In genomic region chr5:122421379-122422081, GRCh38 we compare ENCODE assay signal across 13 cellular contexts.
DNase-seq lines count a peak whose midpoint lies in the region; ATAC-seq lines count a peak whose summit lies in the region.
"Had no signal": no experiment of that assay in that cellular context is flagged by ENCODE, and none has a peak within 500 bp of the region (broad histone marks: within the 10 kb centered on the region; RNA-seq: fewer than 3 reads in every experiment).

No MANE protein-coding gene starts in this region.

- DNase-seq in CMK (ENCODE audit: low read depth) (peak; percentile 24), GM19240 (ENCODE audit: insufficient read length, low spot score) (peak; percentile 5), NCI-H526 treated with DMSO at 0.1 percent for 48 hours (lab: John Stamatoyannopoulos, UW) (no peak), HPDE6-E6E7 (ENCODE audit: extremely low spot score) (no peak), HK-2 (ENCODE audit: unreplicated experiment) (no peak)
- no peak for DNase-seq in naive thymus-derived CD8-positive, alpha-beta T cell
- DNase-seq: DMS53, GOT3, T-cell had no signal

- peaks cover 0 to 2% (median 0%) of the 10 kb centered on the region in 9 donors for H3K9me3 Mint-ChIP-seq in naive thymus-derived CD8-positive, alpha-beta T cell
- H3K9me3 Mint-ChIP-seq: neural crest cell had no signal

- no peaks in the 10 kb centered on the region for H3K4me1 Mint-ChIP-seq in naive thymus-derived CD8-positive, alpha-beta T cell
- H3K4me1 Mint-ChIP-seq: T-cell had no signal

- H3K36me3 Mint-ChIP-seq in naive thymus-derived CD8-positive, alpha-beta T cell, result no peaks in the 10 kb centered on the region
- H3K36me3 Mint-ChIP-seq: T-cell had no signal

- peak; percentile 87 for ATAC-seq in HG02623 (IDR thresholded peaks at IDR 0.05; ENCODE audit: unreplicated experiment)
- peak; percentile 96 for ATAC-seq in HG03432 (IDR thresholded peaks at IDR 0.05; ENCODE audit: unreplicated experiment)
- ATAC-seq in naive thymus-derived CD8-positive, alpha-beta T cell, result no peak
- ATAC-seq: A549, T-cell had no signal

- POLR2A ChIA-PET in naive thymus-derived CD8-positive, alpha-beta T cell (lab: Charles Lee), result no interaction called here

- no peak overlapping the region for H3K27ac Mint-ChIP-seq in naive thymus-derived CD8-positive, alpha-beta T cell
- H3K27ac Mint-ChIP-seq: T-cell had no signal

- no peak overlapping the region for H3K4me3 Mint-ChIP-seq in naive thymus-derived CD8-positive, alpha-beta T cell
- H3K4me3 Mint-ChIP-seq: neural crest cell, T-cell had no signal

- peaks cover 0 to 15% (median 5%) of the 10 kb centered on the region in 5 donors for H3K27me3 Mint-ChIP-seq in naive thymus-derived CD8-positive, alpha-beta T cell

Comparison
In these comparisons a context has a peak if more than half of its experiments do, and no peak if none do; other contexts are left out.
1. DNase-seq: peak in CMK (single experiment) and GM19240 (single experiment); none in NCI-H526 treated with DMSO at 0.1 percent for 48 hours (single experiment), HPDE6-E6E7 (single experiment), HK-2 (single experiment) and naive thymus-derived CD8-positive, alpha-beta T cell (0 of 10).
2. ATAC-seq: peak in HG02623 (single experiment) and HG03432 (single experiment); none in naive thymus-derived CD8-positive, alpha-beta T cell (0 of 2).